1 cellular context compared by ENCODE assay signal in the genomic region with DNA sequence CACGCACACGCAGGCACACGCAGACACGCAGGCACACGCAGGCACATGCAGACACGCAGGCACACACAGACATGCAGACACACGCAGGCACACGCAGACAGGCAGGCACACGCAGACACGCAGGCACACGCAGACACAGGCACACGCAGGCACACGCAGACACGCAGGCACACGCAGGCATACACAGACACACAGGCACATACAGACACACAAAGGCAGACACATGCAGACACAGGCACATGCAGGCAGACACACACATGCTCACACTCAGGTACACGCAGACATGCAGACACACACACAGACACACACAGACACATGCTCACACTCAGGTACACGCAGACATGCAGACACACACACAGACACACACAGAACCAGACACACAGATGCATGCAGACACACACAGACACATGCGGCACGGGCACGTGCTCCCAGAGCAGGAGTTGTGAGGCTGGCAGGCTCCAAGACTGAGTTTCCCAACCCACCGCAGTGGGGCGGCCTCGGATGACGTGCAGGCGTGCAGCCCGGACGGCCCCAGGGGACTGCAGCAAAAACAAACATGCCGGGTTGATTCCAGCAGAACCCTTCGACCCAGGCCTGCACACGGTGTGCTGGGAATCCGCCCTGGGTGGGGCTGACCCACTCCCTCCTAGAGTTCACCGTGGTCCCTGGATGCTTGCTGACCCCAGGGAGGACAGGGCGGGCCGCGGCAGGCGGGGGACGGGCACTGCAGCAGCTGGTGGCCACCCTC.
TF ChIP-seq lines count a peak whose summit lies in the region.

No MANE protein-coding gene starts in this region.

TF ChIP-seq in HepG2, 621 proteins besides CTCF, POLR2A, EP300 and RAD21 (continued from another document and continues in another):
- TF ChIP-seq, protein P1, sequence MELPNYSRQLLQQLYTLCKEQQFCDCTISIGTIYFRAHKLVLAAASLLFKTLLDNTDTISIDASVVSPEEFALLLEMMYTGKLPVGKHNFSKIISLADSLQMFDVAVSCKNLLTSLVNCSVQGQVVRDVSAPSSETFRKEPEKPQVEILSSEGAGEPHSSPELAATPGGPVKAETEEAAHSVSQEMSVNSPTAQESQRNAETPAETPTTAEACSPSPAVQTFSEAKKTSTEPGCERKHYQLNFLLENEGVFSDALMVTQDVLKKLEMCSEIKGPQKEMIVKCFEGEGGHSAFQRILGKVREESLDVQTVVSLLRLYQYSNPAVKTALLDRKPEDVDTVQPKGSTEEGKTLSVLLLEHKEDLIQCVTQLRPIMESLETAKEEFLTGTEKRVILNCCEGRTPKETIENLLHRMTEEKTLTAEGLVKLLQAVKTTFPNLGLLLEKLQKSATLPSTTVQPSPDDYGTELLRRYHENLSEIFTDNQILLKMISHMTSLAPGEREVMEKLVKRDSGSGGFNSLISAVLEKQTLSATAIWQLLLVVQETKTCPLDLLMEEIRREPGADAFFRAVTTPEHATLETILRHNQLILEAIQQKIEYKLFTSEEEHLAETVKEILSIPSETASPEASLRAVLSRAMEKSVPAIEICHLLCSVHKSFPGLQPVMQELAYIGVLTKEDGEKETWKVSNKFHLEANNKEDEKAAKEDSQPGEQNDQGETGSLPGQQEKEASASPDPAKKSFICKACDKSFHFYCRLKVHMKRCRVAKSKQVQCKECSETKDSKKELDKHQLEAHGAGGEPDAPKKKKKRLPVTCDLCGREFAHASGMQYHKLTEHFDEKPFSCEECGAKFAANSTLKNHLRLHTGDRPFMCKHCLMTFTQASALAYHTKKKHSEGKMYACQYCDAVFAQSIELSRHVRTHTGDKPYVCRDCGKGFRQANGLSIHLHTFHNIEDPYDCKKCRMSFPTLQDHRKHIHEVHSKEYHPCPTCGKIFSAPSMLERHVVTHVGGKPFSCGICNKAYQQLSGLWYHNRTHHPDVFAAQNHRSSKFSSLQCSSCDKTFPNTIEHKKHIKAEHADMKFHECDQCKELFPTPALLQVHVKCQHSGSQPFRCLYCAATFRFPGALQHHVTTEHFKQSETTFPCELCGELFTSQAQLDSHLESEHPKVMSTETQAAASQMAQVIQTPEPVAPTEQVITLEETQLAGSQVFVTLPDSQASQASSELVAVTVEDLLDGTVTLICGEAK (IDR thresholded peaks at IDR 0.05) = peak; percentile 33
- TF ChIP-seq, protein P1 (CRISPR knock-in tag; IDR thresholded peaks at IDR 0.05) = peak; percentile 81
- TF ChIP-seq CEBPG (CRISPR knock-in tag; IDR thresholded peaks at IDR 0.05) = peak; percentile 74
- TF ChIP-seq CENPT (CRISPR knock-in tag; IDR thresholded peaks at IDR 0.05; ENCODE audit: low read depth) = no peak
- TF ChIP-seq, protein P2, sequence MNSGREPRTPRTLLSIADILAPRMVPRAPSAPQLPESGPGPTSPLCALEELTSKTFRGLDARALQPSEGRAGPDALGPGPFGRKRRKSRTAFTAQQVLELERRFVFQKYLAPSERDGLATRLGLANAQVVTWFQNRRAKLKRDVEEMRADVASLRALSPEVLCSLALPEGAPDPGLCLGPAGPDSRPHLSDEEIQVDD (CRISPR knock-in tag; IDR thresholded peaks at IDR 0.05; ENCODE audit: borderline replicate concordance) = no peak; the same call in 1 of the 2 replicates
- peak; percentile 80; the same call in 1 of the 2 replicates for TF ChIP-seq ZNF772 (CRISPR knock-in tag; IDR thresholded peaks at IDR 0.05)
- peak; percentile 52; the same call in 1 of the 2 replicates for TF ChIP-seq AKAP8 (CRISPR knock-in tag; IDR thresholded peaks at IDR 0.05)
- TF ChIP-seq TSC22D2 (CRISPR knock-in tag; IDR thresholded peaks at IDR 0.05; ENCODE audit: borderline replicate concordance) = no peak
- TF ChIP-seq, protein P3, sequence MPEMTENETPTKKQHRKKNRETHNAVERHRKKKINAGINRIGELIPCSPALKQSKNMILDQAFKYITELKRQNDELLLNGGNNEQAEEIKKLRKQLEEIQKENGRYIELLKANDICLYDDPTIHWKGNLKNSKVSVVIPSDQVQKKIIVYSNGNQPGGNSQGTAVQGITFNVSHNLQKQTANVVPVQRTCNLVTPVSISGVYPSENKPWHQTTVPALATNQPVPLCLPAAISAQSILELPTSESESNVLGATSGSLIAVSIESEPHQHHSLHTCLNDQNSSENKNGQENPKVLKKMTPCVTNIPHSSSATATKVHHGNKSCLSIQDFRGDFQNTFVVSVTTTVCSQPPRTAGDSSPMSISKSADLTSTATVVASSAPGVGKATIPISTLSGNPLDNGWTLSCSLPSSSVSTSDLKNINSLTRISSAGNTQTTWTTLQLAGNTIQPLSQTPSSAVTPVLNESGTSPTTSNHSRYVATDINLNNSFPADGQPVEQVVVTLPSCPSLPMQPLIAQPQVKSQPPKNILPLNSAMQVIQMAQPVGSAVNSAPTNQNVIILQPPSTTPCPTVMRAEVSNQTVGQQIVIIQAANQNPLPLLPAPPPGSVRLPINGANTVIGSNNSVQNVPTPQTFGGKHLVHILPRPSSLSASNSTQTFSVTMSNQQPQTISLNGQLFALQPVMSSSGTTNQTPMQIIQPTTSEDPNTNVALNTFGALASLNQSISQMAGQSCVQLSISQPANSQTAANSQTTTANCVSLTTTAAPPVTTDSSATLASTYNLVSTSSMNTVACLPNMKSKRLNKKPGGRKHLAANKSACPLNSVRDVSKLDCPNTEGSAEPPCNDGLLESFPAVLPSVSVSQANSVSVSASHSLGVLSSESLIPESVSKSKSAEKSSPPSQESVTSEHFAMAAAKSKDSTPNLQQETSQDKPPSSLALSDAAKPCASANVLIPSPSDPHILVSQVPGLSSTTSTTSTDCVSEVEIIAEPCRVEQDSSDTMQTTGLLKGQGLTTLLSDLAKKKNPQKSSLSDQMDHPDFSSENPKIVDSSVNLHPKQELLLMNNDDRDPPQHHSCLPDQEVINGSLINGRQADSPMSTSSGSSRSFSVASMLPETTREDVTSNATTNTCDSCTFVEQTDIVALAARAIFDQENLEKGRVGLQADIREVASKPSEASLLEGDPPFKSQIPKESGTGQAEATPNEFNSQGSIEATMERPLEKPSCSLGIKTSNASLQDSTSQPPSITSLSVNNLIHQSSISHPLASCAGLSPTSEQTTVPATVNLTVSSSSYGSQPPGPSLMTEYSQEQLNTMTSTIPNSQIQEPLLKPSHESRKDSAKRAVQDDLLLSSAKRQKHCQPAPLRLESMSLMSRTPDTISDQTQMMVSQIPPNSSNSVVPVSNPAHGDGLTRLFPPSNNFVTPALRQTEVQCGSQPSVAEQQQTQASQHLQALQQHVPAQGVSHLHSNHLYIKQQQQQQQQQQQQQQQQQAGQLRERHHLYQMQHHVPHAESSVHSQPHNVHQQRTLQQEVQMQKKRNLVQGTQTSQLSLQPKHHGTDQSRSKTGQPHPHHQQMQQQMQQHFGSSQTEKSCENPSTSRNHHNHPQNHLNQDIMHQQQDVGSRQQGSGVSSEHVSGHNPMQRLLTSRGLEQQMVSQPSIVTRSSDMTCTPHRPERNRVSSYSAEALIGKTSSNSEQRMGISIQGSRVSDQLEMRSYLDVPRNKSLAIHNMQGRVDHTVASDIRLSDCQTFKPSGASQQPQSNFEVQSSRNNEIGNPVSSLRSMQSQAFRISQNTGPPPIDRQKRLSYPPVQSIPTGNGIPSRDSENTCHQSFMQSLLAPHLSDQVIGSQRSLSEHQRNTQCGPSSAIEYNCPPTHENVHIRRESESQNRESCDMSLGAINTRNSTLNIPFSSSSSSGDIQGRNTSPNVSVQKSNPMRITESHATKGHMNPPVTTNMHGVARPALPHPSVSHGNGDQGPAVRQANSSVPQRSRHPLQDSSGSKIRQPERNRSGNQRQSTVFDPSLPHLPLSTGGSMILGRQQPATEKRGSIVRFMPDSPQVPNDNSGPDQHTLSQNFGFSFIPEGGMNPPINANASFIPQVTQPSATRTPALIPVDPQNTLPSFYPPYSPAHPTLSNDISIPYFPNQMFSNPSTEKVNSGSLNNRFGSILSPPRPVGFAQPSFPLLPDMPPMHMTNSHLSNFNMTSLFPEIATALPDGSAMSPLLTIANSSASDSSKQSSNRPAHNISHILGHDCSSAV (CRISPR knock-in tag; IDR thresholded peaks at IDR 0.05; ENCODE audit: borderline replicate concordance) = no peak
- TF ChIP-seq, protein P4, sequence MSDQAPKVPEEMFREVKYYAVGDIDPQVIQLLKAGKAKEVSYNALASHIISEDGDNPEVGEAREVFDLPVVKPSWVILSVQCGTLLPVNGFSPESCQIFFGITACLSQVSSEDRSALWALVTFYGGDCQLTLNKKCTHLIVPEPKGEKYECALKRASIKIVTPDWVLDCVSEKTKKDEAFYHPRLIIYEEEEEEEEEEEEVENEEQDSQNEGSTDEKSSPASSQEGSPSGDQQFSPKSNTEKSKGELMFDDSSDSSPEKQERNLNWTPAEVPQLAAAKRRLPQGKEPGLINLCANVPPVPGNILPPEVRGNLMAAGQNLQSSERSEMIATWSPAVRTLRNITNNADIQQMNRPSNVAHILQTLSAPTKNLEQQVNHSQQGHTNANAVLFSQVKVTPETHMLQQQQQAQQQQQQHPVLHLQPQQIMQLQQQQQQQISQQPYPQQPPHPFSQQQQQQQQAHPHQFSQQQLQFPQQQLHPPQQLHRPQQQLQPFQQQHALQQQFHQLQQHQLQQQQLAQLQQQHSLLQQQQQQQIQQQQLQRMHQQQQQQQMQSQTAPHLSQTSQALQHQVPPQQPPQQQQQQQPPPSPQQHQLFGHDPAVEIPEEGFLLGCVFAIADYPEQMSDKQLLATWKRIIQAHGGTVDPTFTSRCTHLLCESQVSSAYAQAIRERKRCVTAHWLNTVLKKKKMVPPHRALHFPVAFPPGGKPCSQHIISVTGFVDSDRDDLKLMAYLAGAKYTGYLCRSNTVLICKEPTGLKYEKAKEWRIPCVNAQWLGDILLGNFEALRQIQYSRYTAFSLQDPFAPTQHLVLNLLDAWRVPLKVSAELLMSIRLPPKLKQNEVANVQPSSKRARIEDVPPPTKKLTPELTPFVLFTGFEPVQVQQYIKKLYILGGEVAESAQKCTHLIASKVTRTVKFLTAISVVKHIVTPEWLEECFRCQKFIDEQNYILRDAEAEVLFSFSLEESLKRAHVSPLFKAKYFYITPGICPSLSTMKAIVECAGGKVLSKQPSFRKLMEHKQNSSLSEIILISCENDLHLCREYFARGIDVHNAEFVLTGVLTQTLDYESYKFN (CRISPR knock-in tag; conservative IDR thresholded peaks at IDR 0.05) = peak; percentile 76
- no peak for TF ChIP-seq CBX1 (IDR thresholded peaks at IDR 0.05; ENCODE audit: low read depth)
- no peak for TF ChIP-seq HMGA1 (CRISPR knock-in tag; conservative IDR thresholded peaks at IDR 0.05)
- peak; percentile 75 for TF ChIP-seq SOX5 (CRISPR knock-in tag; IDR thresholded peaks at IDR 0.05; ENCODE audit: borderline replicate concordance)
- no peak for TF ChIP-seq MTF2 (CRISPR knock-in tag; IDR thresholded peaks at IDR 0.05; ENCODE audit: borderline replicate concordance)
- TF ChIP-seq, protein P5, sequence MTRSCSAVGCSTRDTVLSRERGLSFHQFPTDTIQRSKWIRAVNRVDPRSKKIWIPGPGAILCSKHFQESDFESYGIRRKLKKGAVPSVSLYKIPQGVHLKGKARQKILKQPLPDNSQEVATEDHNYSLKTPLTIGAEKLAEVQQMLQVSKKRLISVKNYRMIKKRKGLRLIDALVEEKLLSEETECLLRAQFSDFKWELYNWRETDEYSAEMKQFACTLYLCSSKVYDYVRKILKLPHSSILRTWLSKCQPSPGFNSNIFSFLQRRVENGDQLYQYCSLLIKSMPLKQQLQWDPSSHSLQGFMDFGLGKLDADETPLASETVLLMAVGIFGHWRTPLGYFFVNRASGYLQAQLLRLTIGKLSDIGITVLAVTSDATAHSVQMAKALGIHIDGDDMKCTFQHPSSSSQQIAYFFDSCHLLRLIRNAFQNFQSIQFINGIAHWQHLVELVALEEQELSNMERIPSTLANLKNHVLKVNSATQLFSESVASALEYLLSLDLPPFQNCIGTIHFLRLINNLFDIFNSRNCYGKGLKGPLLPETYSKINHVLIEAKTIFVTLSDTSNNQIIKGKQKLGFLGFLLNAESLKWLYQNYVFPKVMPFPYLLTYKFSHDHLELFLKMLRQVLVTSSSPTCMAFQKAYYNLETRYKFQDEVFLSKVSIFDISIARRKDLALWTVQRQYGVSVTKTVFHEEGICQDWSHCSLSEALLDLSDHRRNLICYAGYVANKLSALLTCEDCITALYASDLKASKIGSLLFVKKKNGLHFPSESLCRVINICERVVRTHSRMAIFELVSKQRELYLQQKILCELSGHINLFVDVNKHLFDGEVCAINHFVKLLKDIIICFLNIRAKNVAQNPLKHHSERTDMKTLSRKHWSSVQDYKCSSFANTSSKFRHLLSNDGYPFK (CRISPR knock-in tag; IDR thresholded peaks at IDR 0.05; ENCODE audit: borderline replicate concordance) = no peak; the same call in 1 of the 2 replicates
- no peak for TF ChIP-seq ZNF138 (CRISPR knock-in tag; IDR thresholded peaks at IDR 0.05; ENCODE audit: low read depth)
- 0 out of 2 replicates have a peak, but pooled peaks have one; percentile 42 for TF ChIP-seq ESRRA (CRISPR knock-in tag; IDR thresholded peaks at IDR 0.05; ENCODE audit: low read depth)
- no peak; the same call in 1 of the 2 replicates for TF ChIP-seq ETV5 (CRISPR knock-in tag; IDR thresholded peaks at IDR 0.05; ENCODE audit: borderline replicate concordance)
- TF ChIP-seq, protein P6, sequence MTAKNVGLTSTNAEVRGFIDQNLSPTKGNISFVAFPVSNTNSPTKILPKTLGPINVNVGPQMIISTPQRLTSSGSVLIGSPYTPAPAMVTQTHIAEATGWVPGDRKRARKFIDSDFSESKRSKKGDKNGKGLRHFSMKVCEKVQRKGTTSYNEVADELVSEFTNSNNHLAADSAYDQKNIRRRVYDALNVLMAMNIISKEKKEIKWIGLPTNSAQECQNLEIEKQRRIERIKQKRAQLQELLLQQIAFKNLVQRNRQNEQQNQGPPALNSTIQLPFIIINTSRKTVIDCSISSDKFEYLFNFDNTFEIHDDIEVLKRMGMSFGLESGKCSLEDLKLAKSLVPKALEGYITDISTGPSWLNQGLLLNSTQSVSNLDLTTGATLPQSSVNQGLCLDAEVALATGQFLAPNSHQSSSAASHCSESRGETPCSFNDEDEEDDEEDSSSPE (CRISPR knock-in tag; IDR thresholded peaks at IDR 0.05) = no peak
- peak; percentile 97 for TF ChIP-seq RNF2 (conservative IDR thresholded peaks at IDR 0.05; ENCODE audit: low read depth)
- no peak for TF ChIP-seq MYNN (CRISPR knock-in tag; IDR thresholded peaks at IDR 0.05; ENCODE audit: low read depth)
- TF ChIP-seq ZNF891 (CRISPR knock-in tag; IDR thresholded peaks at IDR 0.05) = peak; percentile 78
- TF ChIP-seq GTF3A (CRISPR knock-in tag; conservative IDR thresholded peaks at IDR 0.05) = no peak
